ENCODE assay signal across 30 cellular contexts in genomic region chr18:75830848-75831247, GRCh38.
"Had no signal": no experiment of that assay in that cellular context is flagged by ENCODE, and none has a peak within 500 bp of the region (broad histone marks: within the 10 kb centered on the region; RNA-seq: fewer than 3 reads in every experiment).

No MANE protein-coding gene starts in this region.

- H3K4me1 ChIP-seq: SJSA1 had no signal

- H3K36me3 Mint-ChIP-seq: activated naive CD4-positive, alpha-beta T cell treated with anti-CD3 and anti-CD28 coated beads, Interleukin-2, amount 50 U/mL, for 72 hours; brain had no signal

- H3K4me3 ChIP-seq: SJSA1 had no signal

- H3K4me3 Mint-ChIP-seq: activated CD4-positive, alpha-beta T cell treated with anti-CD3 and anti-CD28 coated beads for 36 hours; activated CD4-positive, alpha-beta T cell treated with anti-CD3 and anti-CD28 coated beads, Interleukin-2, amount 10 ng/mL, durations not matched to agents 7 days and 5 days; activated CD8-positive, alpha-beta T cell treated with anti-CD3 and anti-CD28 coated beads, Interleukin-2, amount 10 ng/mL, durations not matched to agents 7 days and 5 days; activated naive CD4-positive, alpha-beta T cell treated with anti-CD3 and anti-CD28 coated beads for 36 hours; activated naive CD8-positive, alpha-beta T cell treated with anti-CD3 and anti-CD28 coated beads, Interleukin-2, amount 50 U/mL, for 24 hours; activated T-cell treated with anti-CD3 and anti-CD28 coated beads, Interleukin-2, amount 50 U/mL, for 4 hours; activated T-helper 1 cell treated with anti-CD3 and anti-CD28 coated beads, Interleukin-12 subunit alpha, Interleukin-12 subunit beta, Interleukin-2, Interleukin-4 antibody, amounts not matched to agents 30 ng/mL and 10 ng/mL and 1 ng/mL, durations not matched to agents 14 hours and 24 hours and 36 hours; brain; T-helper 1 cell treated with Interleukin-12 subunit alpha and Interleukin-12 subunit beta and Interleukin-4 antibody, amounts not matched to agents 30 μg/mL and 1 μg/mL, for 36 hours; T-helper 2 cell treated with Interferon-gamma antibody and Interleukin-4, amounts not matched to agents 5 μg/mL and 100 μg/mL, for 36 hours; WTC11 had no signal

- H3K9ac ChIP-seq: KMS-11, SK-N-SH had no signal

- H3K9me3 Mint-ChIP-seq: activated CD4-positive, alpha-beta T cell treated with anti-CD3 and anti-CD28 coated beads, Interleukin-2, amount 10 ng/mL, durations not matched to agents 7 days and 5 days; activated naive CD4-positive, alpha-beta T cell treated with anti-CD3 and anti-CD28 coated beads for 36 hours; activated naive CD4-positive, alpha-beta T cell treated with anti-CD3 and anti-CD28 coated beads, Interleukin-2, amount 50 U/mL, for 72 hours; activated naive CD8-positive, alpha-beta T cell treated with anti-CD3 and anti-CD28 coated beads, Interleukin-2, amount 50 U/mL, for 24 hours; activated T-cell treated with anti-CD3 and anti-CD28 coated beads, Interleukin-2, amount 50 U/mL, for 4 hours; activated T-helper 1 cell treated with anti-CD3 and anti-CD28 coated beads, Interleukin-12 subunit alpha, Interleukin-12 subunit beta, Interleukin-2, Interleukin-4 antibody, amounts not matched to agents 30 ng/mL and 10 ng/mL and 1 ng/mL, durations not matched to agents 14 hours and 24 hours and 36 hours; T-helper 1 cell treated with Interleukin-12 subunit alpha and Interleukin-12 subunit beta and Interleukin-4 antibody, amounts not matched to agents 30 μg/mL and 1 μg/mL, for 36 hours; T-helper 2 cell treated with Interferon-gamma antibody and Interleukin-4, amounts not matched to agents 5 μg/mL and 100 μg/mL, for 36 hours had no signal

- H3K36me3 ChIP-seq: SJSA1 had no signal

- ATAC-seq: activated CD4-positive, alpha-beta T cell treated with anti-CD3 and anti-CD28 coated beads for 36 hours; activated CD4-positive, CD25-positive, alpha-beta regulatory T cell treated with anti-CD3 and anti-CD28 coated beads, Interleukin-2, amount 50 U/mL, for 24 hours; activated CD8-positive, alpha-beta T cell treated with anti-CD3 and anti-CD28 coated beads, Interleukin-2, amount 10 ng/mL, durations not matched to agents 7 days and 5 days; activated naive CD4-positive, alpha-beta T cell treated with anti-CD3 and anti-CD28 coated beads, Interleukin-2, amount 50 U/mL, for 72 hours; activated naive CD8-positive, alpha-beta T cell treated with anti-CD3 and anti-CD28 coated beads, Interleukin-2, amount 50 U/mL, for 24 hours; activated T-cell treated with anti-CD3 and anti-CD28 coated beads, Interleukin-2, amount 50 U/mL, for 4 hours; Panc1; WTC11 had no signal

- H3K27me3 Mint-ChIP-seq: activated CD4-positive, alpha-beta T cell treated with anti-CD3 and anti-CD28 coated beads, Interleukin-2, amount 10 ng/mL, durations not matched to agents 7 days and 5 days; brain had no signal

- H3K27ac Mint-ChIP-seq: activated CD4-positive, alpha-beta T cell treated with anti-CD3 and anti-CD28 coated beads for 36 hours; activated CD4-positive, alpha-beta T cell treated with anti-CD3 and anti-CD28 coated beads, Interleukin-2, amount 10 ng/mL, durations not matched to agents 7 days and 5 days; activated CD8-positive, alpha-beta T cell treated with anti-CD3 and anti-CD28 coated beads, Interleukin-2, amount 10 ng/mL, durations not matched to agents 7 days and 5 days; activated naive CD4-positive, alpha-beta T cell treated with anti-CD3 and anti-CD28 coated beads for 36 hours; activated naive CD4-positive, alpha-beta T cell treated with anti-CD3 and anti-CD28 coated beads, Interleukin-2, amount 50 U/mL, for 72 hours; activated naive CD8-positive, alpha-beta T cell treated with anti-CD3 and anti-CD28 coated beads, Interleukin-2, amount 50 U/mL, for 24 hours; activated T-helper 1 cell treated with anti-CD3 and anti-CD28 coated beads, Interleukin-12 subunit alpha, Interleukin-12 subunit beta, Interleukin-2, Interleukin-4 antibody, amounts not matched to agents 30 ng/mL and 10 ng/mL and 1 ng/mL, durations not matched to agents 14 hours and 24 hours and 36 hours; brain; T-helper 1 cell treated with Interleukin-12 subunit alpha and Interleukin-12 subunit beta and Interleukin-4 antibody, amounts not matched to agents 30 μg/mL and 1 μg/mL, for 36 hours; T-helper 2 cell treated with Interferon-gamma antibody and Interleukin-4, amounts not matched to agents 5 μg/mL and 100 μg/mL, for 36 hours; WTC11 had no signal

- H3K27me3 ChIP-seq: SJSA1 had no signal

- H3K9me3 ChIP-seq: SJSA1, SK-N-SH had no signal

- H3K27ac ChIP-seq: KMS-11, SJSA1 had no signal

- H3K4me1 Mint-ChIP-seq: activated CD4-positive, alpha-beta T cell treated with anti-CD3 and anti-CD28 coated beads for 36 hours; activated CD4-positive, alpha-beta T cell treated with anti-CD3 and anti-CD28 coated beads, Interleukin-2, amount 10 ng/mL, durations not matched to agents 7 days and 5 days; activated naive CD8-positive, alpha-beta T cell treated with anti-CD3 and anti-CD28 coated beads, Interleukin-2, amount 50 U/mL, for 24 hours had no signal

- DNase-seq: activated CD4-positive, alpha-beta T cell treated with anti-CD3 and anti-CD28 coated beads for 36 hours; activated CD4-positive, alpha-beta T cell treated with anti-CD3 and anti-CD28 coated beads, Interleukin-2, amount 10 ng/mL, durations not matched to agents 7 days and 5 days; activated CD4-positive, alpha-beta T cell treated with anti-CD3 and anti-CD28 coated beads, Interleukin-2, amount 50 U/mL, for 48 hours; activated CD8-positive, alpha-beta T cell treated with anti-CD3 and anti-CD28 coated beads, Interleukin-2, amount 10 ng/mL, durations not matched to agents 7 days and 5 days; activated gamma-delta T cell treated with Interleukin-2 at 50 U/mL for 16 hours; activated naive CD4-positive, alpha-beta T cell treated with anti-CD3 and anti-CD28 coated beads for 36 hours; activated naive CD8-positive, alpha-beta T cell treated with anti-CD3 and anti-CD28 coated beads, Interleukin-2, amount 50 U/mL, for 24 hours; activated T-cell treated with anti-CD3 and anti-CD28 coated beads, Interleukin-2, amount 50 U/mL, for 4 hours; anterior cingulate cortex; caudate nucleus; NCI-H1092 treated with DMSO at 0.1 percent for 48 hours; NCI-H1417; NCI-H146; NCI-H187; NCI-H2029 treated with DMSO at 0.1 percent for 48 hours; NCI-H345; NCI-H526 treated with DMSO at 0.1 percent for 48 hours; NCI-H774; SHP77 treated with DMSO at 0.1 percent for 48 hours; SK-N-SH had no signal
